19 cellular contexts compared by ENCODE assay signal in genomic region chr1:109268431-109269211, GRCh38. TPM values are rescaled to one million over a fixed set of nuclear protein-coding genes. Genes with fewer than 3 reads are reported as not detected.
"Had no signal": no experiment of that assay in that cellular context is flagged by ENCODE, and none has a peak within 500 bp of the region (broad histone marks: within the 10 kb centered on the region; RNA-seq: fewer than 3 reads in every experiment).

No MANE protein-coding gene starts in this region.

- H3K27me3 ChIP-seq: cardiac muscle cell, foreskin keratinocyte, ovary had no signal

- H3K9ac ChIP-seq: SK-N-SH had no signal

- H3K4me3 ChIP-seq: cardiac muscle cell, ovary, skin epidermis, thoracic aorta had no signal

- H3K27ac ChIP-seq: cardiac muscle cell, foreskin keratinocyte, ovary, thoracic aorta, VCaP had no signal

- H3K4me1 ChIP-seq: foreskin keratinocyte had no signal

- H3K9me3 ChIP-seq: ovary, SK-N-SH, thoracic aorta had no signal

- H3K27me3 Mint-ChIP-seq: activated T-helper 17 cell treated with anti-CD3 and anti-CD28 coated beads, Interleukin-2, amount 50 U/mL, for 72 hours; stimulated activated naive CD8-positive, alpha-beta T cell treated with anti-CD3 and anti-CD28 coated beads, Interleukin-15, amount 100 ng/mL, for 72 hours had no signal

- H3K4me3 Mint-ChIP-seq: activated naive CD4-positive, alpha-beta T cell treated with anti-CD3 and anti-CD28 coated beads for 36 hours; activated T-helper 17 cell treated with anti-CD3 and anti-CD28 coated beads, Interleukin-2, amount 50 U/mL, for 72 hours; immature natural killer cell; neural crest cell; stimulated activated naive CD8-positive, alpha-beta T cell treated with anti-CD3 and anti-CD28 coated beads, Interleukin-15, amount 100 ng/mL, for 72 hours had no signal

- ATAC-seq: activated T-helper 17 cell treated with anti-CD3 and anti-CD28 coated beads, Interleukin-2, amount 50 U/mL, for 72 hours; foreskin keratinocyte; stimulated activated naive CD8-positive, alpha-beta T cell treated with anti-CD3 and anti-CD28 coated beads, Interleukin-15, amount 100 ng/mL, for 72 hours had no signal

- H3K36me3 ChIP-seq: cardiac muscle cell, ovary, thoracic aorta had no signal

- H3K36me3 Mint-ChIP-seq: immature natural killer cell had no signal

- DNase-seq: activated CD4-positive, alpha-beta T cell treated with anti-CD3 and anti-CD28 coated beads, Interleukin-2, amount 50 U/mL, for 48 hours; activated naive CD4-positive, alpha-beta T cell treated with anti-CD3 and anti-CD28 coated beads for 36 hours; cortex of kidney; effector CD8-positive, alpha-beta T cell; foreskin keratinocyte; immature natural killer cell; retina; SK-N-SH; stimulated activated naive CD8-positive, alpha-beta T cell treated with anti-CD3 and anti-CD28 coated beads, Interleukin-15, amount 100 ng/mL, for 72 hours; T-helper 1 cell; T1000 had no signal

- H3K9me3 Mint-ChIP-seq: activated naive CD4-positive, alpha-beta T cell treated with anti-CD3 and anti-CD28 coated beads for 36 hours; activated T-helper 17 cell treated with anti-CD3 and anti-CD28 coated beads, Interleukin-2, amount 50 U/mL, for 72 hours; immature natural killer cell; neural crest cell; stimulated activated naive CD8-positive, alpha-beta T cell treated with anti-CD3 and anti-CD28 coated beads, Interleukin-15, amount 100 ng/mL, for 72 hours had no signal

- H3K4me1 Mint-ChIP-seq: immature natural killer cell had no signal

- H3K27ac Mint-ChIP-seq: activated naive CD4-positive, alpha-beta T cell treated with anti-CD3 and anti-CD28 coated beads for 36 hours; activated T-helper 17 cell treated with anti-CD3 and anti-CD28 coated beads, Interleukin-2, amount 50 U/mL, for 72 hours; immature natural killer cell had no signal

RNA-seq across cellular contexts. Expression of gene MYBPHL, which starts 38.2 kb away (rescaled TPM):
- total RNA-seq: activated naive CD4-positive, alpha-beta T cell treated with anti-CD3 and anti-CD28 coated beads for 36 hours; activated T-helper 17 cell treated with anti-CD3 and anti-CD28 coated beads, Interleukin-2, amount 50 U/mL, for 72 hours; cardiac muscle cell; lung microvascular endothelial cell had no signal
- polyA plus RNA-seq: cardiac muscle cell, immature natural killer cell, ovary had no signal
